In the genomic region with DNA sequence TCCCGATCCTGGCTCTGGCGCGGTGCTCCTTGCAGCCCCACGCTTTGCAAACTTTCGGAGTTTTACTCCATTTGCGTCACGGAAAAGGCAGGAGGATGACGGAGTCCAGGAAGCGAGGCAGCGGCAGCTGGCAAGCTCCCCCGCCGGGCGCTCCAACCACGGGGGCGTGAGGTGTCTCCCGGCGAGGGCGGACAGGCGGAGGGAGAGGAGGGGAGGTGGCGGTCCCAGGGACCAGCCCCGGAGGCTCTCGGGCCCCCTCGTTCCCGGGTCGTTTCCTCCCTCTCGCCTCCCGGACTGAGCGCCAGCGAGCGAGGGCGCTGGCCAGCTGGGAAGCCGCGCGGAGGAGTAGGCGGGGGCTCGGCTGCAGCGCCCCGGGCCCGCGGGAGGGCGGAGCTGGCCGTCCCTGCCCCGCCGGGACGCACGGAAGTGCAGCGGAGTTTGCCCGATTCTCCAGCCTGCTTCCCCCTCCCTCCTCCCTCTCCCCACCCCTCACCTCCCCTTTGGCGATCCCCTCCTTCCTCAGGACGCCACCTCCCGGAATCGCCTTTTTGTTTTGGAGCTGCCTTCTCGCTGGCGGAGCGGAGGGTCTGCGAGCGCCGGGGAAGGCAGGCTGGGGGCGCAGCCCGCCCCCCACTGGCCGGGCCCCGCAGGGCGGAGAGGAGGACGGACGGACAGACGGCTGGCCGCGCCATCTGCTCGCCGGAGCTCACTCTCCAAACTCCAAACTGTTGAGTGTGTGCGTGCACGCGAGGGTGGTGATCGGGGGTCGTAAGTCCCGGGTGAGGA, we compare ENCODE assay signal across 1 cellular context.
TF ChIP-seq lines count a peak whose summit lies in the region.

SNX33 (plus strand) TSS at position 543 of the 786 bp plus-strand sequence. CDS start 1,191 bp downstream, outside the sequence.

TF ChIP-seq in HEK293, 187 proteins besides CTCF, POLR2A, EP300 and RAD21 (continued from another document and continues in another):
- TF ChIP-seq, protein P1, sequence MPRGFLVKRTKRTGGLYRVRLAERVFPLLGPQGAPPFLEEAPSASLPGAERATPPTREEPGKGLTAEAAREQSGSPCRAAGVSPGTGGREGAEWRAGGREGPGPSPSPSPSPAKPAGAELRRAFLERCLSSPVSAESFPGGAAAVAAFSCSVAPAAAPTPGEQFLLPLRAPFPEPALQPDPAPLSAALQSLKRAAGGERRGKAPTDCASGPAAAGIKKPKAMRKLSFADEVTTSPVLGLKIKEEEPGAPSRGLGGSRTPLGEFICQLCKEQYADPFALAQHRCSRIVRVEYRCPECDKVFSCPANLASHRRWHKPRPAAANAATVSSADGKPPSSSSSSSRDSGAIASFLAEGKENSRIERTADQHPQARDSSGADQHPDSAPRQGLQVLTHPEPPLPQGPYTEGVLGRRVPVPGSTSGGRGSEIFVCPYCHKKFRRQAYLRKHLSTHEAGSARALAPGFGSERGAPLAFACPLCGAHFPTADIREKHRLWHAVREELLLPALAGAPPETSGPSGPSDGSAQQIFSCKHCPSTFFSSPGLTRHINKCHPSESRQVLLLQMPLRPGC (tag by site-specific recombination; IDR thresholded peaks at IDR 0.05), result no peak
- no peak for TF ChIP-seq ZNF354C (tag by site-specific recombination; IDR thresholded peaks at IDR 0.05; ENCODE audit: borderline replicate concordance, low read depth)
- no peak; the same call in 1 of the 2 replicates for TF ChIP-seq REPIN1 (tag by site-specific recombination; IDR thresholded peaks at IDR 0.05; ENCODE audit: low read depth)
- TF ChIP-seq ZBTB8A (tag by site-specific recombination; IDR thresholded peaks at IDR 0.05), result peak; percentile 95
- TF ChIP-seq ZNF366 (tag by site-specific recombination; conservative IDR thresholded peaks at IDR 0.05), result peak; percentile 7; the same call in 1 of the 2 replicates
- TF ChIP-seq, protein P2, sequence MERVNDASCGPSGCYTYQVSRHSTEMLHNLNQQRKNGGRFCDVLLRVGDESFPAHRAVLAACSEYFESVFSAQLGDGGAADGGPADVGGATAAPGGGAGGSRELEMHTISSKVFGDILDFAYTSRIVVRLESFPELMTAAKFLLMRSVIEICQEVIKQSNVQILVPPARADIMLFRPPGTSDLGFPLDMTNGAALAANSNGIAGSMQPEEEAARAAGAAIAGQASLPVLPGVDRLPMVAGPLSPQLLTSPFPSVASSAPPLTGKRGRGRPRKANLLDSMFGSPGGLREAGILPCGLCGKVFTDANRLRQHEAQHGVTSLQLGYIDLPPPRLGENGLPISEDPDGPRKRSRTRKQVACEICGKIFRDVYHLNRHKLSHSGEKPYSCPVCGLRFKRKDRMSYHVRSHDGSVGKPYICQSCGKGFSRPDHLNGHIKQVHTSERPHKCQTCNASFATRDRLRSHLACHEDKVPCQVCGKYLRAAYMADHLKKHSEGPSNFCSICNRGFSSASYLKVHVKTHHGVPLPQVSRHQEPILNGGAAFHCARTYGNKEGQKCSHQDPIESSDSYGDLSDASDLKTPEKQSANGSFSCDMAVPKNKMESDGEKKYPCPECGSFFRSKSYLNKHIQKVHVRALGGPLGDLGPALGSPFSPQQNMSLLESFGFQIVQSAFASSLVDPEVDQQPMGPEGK (tag by site-specific recombination; IDR thresholded peaks at IDR 0.05), result peak; percentile 91
- no peak for TF ChIP-seq ZNF555 (tag by site-specific recombination; conservative IDR thresholded peaks at IDR 0.05)
- TF ChIP-seq ZNF324 (tag by site-specific recombination; IDR thresholded peaks at IDR 0.05), result no peak
- TF ChIP-seq, protein P3, sequence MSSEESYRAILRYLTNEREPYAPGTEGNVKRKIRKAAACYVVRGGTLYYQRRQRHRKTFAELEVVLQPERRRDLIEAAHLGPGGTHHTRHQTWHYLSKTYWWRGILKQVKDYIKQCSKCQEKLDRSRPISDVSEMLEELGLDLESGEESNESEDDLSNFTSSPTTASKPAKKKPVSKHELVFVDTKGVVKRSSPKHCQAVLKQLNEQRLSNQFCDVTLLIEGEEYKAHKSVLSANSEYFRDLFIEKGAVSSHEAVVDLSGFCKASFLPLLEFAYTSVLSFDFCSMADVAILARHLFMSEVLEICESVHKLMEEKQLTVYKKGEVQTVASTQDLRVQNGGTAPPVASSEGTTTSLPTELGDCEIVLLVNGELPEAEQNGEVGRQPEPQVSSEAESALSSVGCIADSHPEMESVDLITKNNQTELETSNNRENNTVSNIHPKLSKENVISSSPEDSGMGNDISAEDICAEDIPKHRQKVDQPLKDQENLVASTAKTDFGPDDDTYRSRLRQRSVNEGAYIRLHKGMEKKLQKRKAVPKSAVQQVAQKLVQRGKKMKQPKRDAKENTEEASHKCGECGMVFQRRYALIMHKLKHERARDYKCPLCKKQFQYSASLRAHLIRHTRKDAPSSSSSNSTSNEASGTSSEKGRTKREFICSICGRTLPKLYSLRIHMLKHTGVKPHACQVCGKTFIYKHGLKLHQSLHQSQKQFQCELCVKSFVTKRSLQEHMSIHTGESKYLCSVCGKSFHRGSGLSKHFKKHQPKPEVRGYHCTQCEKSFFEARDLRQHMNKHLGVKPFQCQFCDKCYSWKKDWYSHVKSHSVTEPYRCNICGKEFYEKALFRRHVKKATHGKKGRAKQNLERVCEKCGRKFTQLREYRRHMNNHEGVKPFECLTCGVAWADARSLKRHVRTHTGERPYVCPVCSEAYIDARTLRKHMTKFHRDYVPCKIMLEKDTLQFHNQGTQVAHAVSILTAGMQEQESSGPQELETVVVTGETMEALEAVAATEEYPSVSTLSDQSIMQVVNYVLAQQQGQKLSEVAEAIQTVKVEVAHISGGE (tag by site-specific recombination; conservative IDR thresholded peaks at IDR 0.05; ENCODE audit: low read depth), result peak; percentile 69; the same call in 1 of the 2 replicates
- no peak for TF ChIP-seq ZNF133 (tag by site-specific recombination; IDR thresholded peaks at IDR 0.05)
- TF ChIP-seq KLF9 (tag by site-specific recombination; IDR thresholded peaks at IDR 0.05; ENCODE audit: low read depth), result peak; percentile 83
- no peak for TF ChIP-seq ZNF830 (tag by site-specific recombination; IDR thresholded peaks at IDR 0.05; ENCODE audit: low read depth)
- TF ChIP-seq SP7 (tag by site-specific recombination; IDR thresholded peaks at IDR 0.05), result peak; percentile 54; the same call in 1 of the 2 replicates
- TF ChIP-seq ZNF768 (tag by site-specific recombination; IDR thresholded peaks at IDR 0.05), result no peak
- TF ChIP-seq ZNF416 (tag by site-specific recombination; IDR thresholded peaks at IDR 0.05), result no peak
- TF ChIP-seq AEBP2 (tag by site-specific recombination; IDR thresholded peaks at IDR 0.05; ENCODE audit: borderline replicate concordance), result no peak
- TF ChIP-seq ZNF184 (tag by site-specific recombination; IDR thresholded peaks at IDR 0.05), result peak; percentile 87
- no peak for TF ChIP-seq ZNF626 (tag by site-specific recombination; IDR thresholded peaks at IDR 0.05)
- TF ChIP-seq ZNF140 (tag by site-specific recombination; IDR thresholded peaks at IDR 0.05), result 0 out of 2 replicates have a peak, but pooled peaks have one; percentile 6
- TF ChIP-seq ZNF843 (tag by site-specific recombination; IDR thresholded peaks at IDR 0.05), result 0 out of 2 replicates have a peak, but pooled peaks have one; percentile 10
- TF ChIP-seq TCF7L2 (IDR thresholded peaks at IDR 0.05; ENCODE audit: borderline replicate concordance, low read depth, low read length), result no peak
- no peak for TF ChIP-seq ZNF202 (tag by site-specific recombination; IDR thresholded peaks at IDR 0.05; ENCODE audit: borderline replicate concordance)
- no peak for TF ChIP-seq YY2 (tag by site-specific recombination; IDR thresholded peaks at IDR 0.05)
- TF ChIP-seq, protein P4, sequence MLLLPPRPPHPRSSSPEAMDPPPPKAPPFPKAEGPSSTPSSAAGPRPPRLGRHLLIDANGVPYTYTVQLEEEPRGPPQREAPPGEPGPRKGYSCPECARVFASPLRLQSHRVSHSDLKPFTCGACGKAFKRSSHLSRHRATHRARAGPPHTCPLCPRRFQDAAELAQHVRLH (tag by site-specific recombination; IDR thresholded peaks at IDR 0.05), result no peak
- TF ChIP-seq, protein P5, sequence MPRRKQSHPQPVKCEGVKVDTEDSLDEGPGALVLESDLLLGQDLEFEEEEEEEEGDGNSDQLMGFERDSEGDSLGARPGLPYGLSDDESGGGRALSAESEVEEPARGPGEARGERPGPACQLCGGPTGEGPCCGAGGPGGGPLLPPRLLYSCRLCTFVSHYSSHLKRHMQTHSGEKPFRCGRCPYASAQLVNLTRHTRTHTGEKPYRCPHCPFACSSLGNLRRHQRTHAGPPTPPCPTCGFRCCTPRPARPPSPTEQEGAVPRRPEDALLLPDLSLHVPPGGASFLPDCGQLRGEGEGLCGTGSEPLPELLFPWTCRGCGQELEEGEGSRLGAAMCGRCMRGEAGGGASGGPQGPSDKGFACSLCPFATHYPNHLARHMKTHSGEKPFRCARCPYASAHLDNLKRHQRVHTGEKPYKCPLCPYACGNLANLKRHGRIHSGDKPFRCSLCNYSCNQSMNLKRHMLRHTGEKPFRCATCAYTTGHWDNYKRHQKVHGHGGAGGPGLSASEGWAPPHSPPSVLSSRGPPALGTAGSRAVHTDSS (tag by site-specific recombination; IDR thresholded peaks at IDR 0.05), result 0 out of 2 replicates have a peak, but pooled peaks have one; percentile 11
- TF ChIP-seq ZBTB48 (tag by site-specific recombination; IDR thresholded peaks at IDR 0.05), result peak; percentile 67
- TF ChIP-seq, protein P6, sequence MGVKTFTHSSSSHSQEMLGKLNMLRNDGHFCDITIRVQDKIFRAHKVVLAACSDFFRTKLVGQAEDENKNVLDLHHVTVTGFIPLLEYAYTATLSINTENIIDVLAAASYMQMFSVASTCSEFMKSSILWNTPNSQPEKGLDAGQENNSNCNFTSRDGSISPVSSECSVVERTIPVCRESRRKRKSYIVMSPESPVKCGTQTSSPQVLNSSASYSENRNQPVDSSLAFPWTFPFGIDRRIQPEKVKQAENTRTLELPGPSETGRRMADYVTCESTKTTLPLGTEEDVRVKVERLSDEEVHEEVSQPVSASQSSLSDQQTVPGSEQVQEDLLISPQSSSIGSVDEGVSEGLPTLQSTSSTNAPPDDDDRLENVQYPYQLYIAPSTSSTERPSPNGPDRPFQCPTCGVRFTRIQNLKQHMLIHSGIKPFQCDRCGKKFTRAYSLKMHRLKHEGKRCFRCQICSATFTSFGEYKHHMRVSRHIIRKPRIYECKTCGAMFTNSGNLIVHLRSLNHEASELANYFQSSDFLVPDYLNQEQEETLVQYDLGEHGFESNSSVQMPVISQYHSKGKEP (tag by site-specific recombination; IDR thresholded peaks at IDR 0.05), result peak; percentile 69; the same call in 1 of the 2 replicates
- TF ChIP-seq, protein P7, sequence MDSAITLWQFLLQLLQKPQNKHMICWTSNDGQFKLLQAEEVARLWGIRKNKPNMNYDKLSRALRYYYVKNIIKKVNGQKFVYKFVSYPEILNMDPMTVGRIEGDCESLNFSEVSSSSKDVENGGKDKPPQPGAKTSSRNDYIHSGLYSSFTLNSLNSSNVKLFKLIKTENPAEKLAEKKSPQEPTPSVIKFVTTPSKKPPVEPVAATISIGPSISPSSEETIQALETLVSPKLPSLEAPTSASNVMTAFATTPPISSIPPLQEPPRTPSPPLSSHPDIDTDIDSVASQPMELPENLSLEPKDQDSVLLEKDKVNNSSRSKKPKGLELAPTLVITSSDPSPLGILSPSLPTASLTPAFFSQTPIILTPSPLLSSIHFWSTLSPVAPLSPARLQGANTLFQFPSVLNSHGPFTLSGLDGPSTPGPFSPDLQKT (IDR thresholded peaks at IDR 0.05; ENCODE audit: borderline replicate concordance, low read depth, low read length), result no peak; the same call in 1 of the 2 replicates
- TF ChIP-seq OVOL3 (tag by site-specific recombination; IDR thresholded peaks at IDR 0.05), result no peak
- peak; percentile 54; the same call in 1 of the 2 replicates for TF ChIP-seq ZNF777 (tag by site-specific recombination; IDR thresholded peaks at IDR 0.05; ENCODE audit: borderline replicate concordance)
- no peak for TF ChIP-seq ZNF239 (tag by site-specific recombination; IDR thresholded peaks at IDR 0.05)
- TF ChIP-seq GLI2 (tag by site-specific recombination; IDR thresholded peaks at IDR 0.05; ENCODE audit: borderline replicate concordance, low read depth), result no peak
- TF ChIP-seq ZNF639 (tag by site-specific recombination; IDR thresholded peaks at IDR 0.05), result no peak; the same call in 1 of the 2 replicates
- TF ChIP-seq ZNF19 (tag by site-specific recombination; IDR thresholded peaks at IDR 0.05; ENCODE audit: low read depth), result no peak
- TF ChIP-seq HOXC10 (CRISPR knock-in tag; IDR thresholded peaks at IDR 0.05), result 0 out of 2 replicates have a peak, but pooled peaks have one; percentile 11
- TF ChIP-seq ZNF704 (tag by site-specific recombination; IDR thresholded peaks at IDR 0.05), result no peak
- peak; percentile 67; the same call in 1 of the 2 replicates for TF ChIP-seq ZSCAN30 (tag by site-specific recombination; IDR thresholded peaks at IDR 0.05)
- no peak for TF ChIP-seq SCRT1 (tag by site-specific recombination; IDR thresholded peaks at IDR 0.05; ENCODE audit: borderline replicate concordance)
- no peak for TF ChIP-seq ZNF146 (tag by site-specific recombination; IDR thresholded peaks at IDR 0.05)
- peak; percentile 69 for TF ChIP-seq ZBTB17 (tag by site-specific recombination; IDR thresholded peaks at IDR 0.05)
- no peak for TF ChIP-seq ZNF747 (tag by site-specific recombination; IDR thresholded peaks at IDR 0.05)
